ENCODE assay signal across 1 cellular context in the genomic region with DNA sequence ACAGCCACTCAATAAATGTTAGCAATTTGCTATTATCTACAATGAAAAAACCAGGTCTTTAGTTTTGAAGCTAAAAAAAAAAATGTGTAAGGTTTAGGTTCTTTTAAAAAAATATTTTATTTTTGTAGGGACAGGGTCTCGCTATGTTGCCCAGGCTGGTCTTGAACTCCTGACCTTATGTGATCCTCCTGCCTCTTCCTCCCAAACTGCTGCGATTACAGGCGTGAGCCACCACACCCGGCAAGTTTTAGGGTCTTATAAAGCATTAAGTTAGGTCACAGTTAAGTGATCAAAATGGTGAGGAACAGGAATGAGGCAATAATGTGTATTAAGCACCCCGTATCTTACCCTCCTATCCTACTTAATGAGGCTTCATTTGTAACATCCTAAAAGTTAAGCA.
TF ChIP-seq lines count a peak whose summit lies in the region.

No MANE protein-coding gene starts in this region.

TF ChIP-seq in K562, 482 proteins besides CTCF, POLR2A, EP300 and RAD21 (continued from another document):
- TF ChIP-seq CEBPG (CRISPR knock-in tag; IDR thresholded peaks at IDR 0.05) (peak; percentile 39; the same call in 1 of the 2 replicates), CEBPG (tag; conservative IDR thresholded peaks at IDR 0.05 in 1 of 2, IDR thresholded peaks at IDR 0.05 in 1 of 2) (no peak), E2F8 (IDR thresholded peaks at IDR 0.05; ENCODE audit: low read depth, partially characterized antibody) (peak; percentile 14), ZC3H11A (IDR thresholded peaks at IDR 0.05; ENCODE audit: low read depth, low read length) (no peak), PHB2 (IDR thresholded peaks at IDR 0.05; ENCODE audit: low read depth) (no peak), SNRNP70 (optimal IDR thresholded peaks at IDR 0.05; ENCODE audit: low read depth, low read length) (no peak), BCLAF1 (IDR thresholded peaks at IDR 0.05; ENCODE audit: borderline replicate concordance in 1 of 2, control insufficient read depth in 1 of 2, low read depth in 2 of 2, low read length in 1 of 2) (0 out of 4 replicates have a peak, but pooled peaks of 1 of the 2 experiments have one; percentile 18), SRSF3 (IDR thresholded peaks at IDR 0.05; ENCODE audit: insufficient read depth, low read length) (no peak), ZNF174 (CRISPR knock-in tag; IDR thresholded peaks at IDR 0.05) (no peak), ADNP (tag; IDR thresholded peaks at IDR 0.05) (no peak), FOXP4 (CRISPR knock-in tag; IDR thresholded peaks at IDR 0.05; ENCODE audit: borderline replicate concordance) (no peak), ZNF518B (CRISPR knock-in tag; IDR thresholded peaks at IDR 0.05) (no peak), CEBPB (tag; IDR thresholded peaks at IDR 0.05) (0 out of 2 replicates have a peak, but pooled peaks have one; percentile 23), CC2D1A (IDR thresholded peaks at IDR 0.05) (no peak), RUNX1 (IDR thresholded peaks at IDR 0.05; ENCODE audit: low read depth) (no peak), BCOR (IDR thresholded peaks at IDR 0.05) (0 out of 2 replicates have a peak, but pooled peaks have one; percentile 28), ZNF121 (CRISPR knock-in tag; conservative IDR thresholded peaks at IDR 0.05) (peak; percentile 96), CREB5 (CRISPR knock-in tag; IDR thresholded peaks at IDR 0.05) (no peak), KDM1A (IDR thresholded peaks at IDR 0.05) (peak in 1 of 2 experiments; percentile 19; a peak in 1 of 4 replicates)
- TF ChIP-seq, protein P1, sequence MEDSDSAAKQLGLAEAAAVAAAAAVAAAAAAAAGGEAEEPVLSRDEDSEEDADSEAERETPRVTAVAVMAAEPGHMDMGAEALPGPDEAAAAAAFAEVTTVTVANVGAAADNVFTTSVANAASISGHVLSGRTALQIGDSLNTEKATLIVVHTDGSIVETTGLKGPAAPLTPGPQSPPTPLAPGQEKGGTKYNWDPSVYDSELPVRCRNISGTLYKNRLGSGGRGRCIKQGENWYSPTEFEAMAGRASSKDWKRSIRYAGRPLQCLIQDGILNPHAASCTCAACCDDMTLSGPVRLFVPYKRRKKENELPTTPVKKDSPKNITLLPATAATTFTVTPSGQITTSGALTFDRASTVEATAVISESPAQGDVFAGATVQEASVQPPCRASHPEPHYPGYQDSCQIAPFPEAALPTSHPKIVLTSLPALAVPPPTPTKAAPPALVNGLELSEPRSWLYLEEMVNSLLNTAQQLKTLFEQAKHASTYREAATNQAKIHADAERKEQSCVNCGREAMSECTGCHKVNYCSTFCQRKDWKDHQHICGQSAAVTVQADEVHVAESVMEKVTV (CRISPR knock-in tag; IDR thresholded peaks at IDR 0.05) = 0 out of 2 replicates have a peak, but pooled peaks have one; percentile 6
